In the genomic region with DNA sequence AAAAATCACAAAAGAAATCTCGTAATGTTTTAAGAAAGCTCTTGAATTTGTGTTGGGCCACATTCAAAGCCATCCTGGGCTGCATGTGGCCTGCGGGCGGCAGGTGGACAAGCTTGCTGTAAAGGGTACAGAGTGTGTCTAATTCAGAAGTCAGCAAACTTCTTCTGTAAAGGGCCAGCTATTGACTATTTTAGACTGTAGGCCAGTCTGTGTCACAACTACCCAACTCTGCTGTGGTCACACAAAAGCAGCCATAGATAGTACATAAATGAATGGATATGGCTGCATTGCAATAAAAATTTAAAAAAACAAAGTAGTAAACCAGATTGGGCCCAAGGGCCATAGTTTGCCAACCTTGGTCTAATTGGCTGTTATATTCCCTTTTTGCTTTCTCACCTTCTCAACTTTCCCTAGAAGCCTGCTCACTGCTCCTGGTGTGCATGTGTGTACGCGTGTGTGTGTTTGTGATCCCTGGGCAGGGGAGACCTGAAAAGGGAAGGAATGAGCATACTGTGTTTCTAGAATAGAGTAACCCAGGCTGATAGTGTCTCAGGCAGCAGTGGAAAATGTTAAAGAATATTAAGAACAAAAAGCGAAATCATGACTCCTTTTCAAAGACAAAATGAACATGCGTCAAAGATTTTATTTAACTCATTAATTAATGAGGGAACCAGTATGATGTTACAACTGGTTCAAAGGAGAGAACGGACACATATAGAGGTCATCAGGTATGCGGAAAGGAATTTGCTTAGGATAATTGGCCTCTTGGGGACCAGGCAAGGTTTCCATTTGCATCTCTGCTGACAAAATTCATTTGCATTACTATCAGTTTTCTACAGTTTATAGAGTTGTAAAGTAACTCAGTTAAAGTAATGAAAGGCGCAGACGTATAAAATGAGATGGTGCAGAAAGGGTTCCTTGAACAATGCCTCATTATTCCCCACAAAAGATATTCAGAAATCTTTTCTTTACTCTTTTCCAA, we compare ENCODE assay signal across 15 cellular contexts.
"Had no signal": no experiment of that assay in that cellular context is flagged by ENCODE, and none has a peak within 500 bp of the region (broad histone marks: within the 10 kb centered on the region; RNA-seq: fewer than 3 reads in every experiment).

No MANE protein-coding gene starts in this region.

- DNase-seq: activated CD4-positive, alpha-beta T cell treated with anti-CD3 and anti-CD28 coated beads, Interleukin-2, amount 50 U/mL, for 4 hours; activated T-cell treated with anti-CD3 and anti-CD28 coated beads, Interleukin-2, amount 50 U/mL, for 1 hour; amniotic stem cell; body of pancreas; effector memory CD4-positive, alpha-beta T cell; hippocampal formation; left lung; mesenchymal stem cell; stimulated activated CD4-positive, alpha-beta T cell treated with anti-CD3 and anti-CD28 coated beads, Interleukin-4, amount 100 ng/mL, for 1 hour; stimulated activated CD8-positive, alpha-beta memory T cell treated with anti-CD3 and anti-CD28 coated beads, Interleukin-4, amount 100 ng/mL, for 48 hours; T-helper 2 cell; testis had no signal

- ATAC-seq: activated CD4-positive, CD25-positive, alpha-beta regulatory T cell treated with anti-CD3 and anti-CD28 coated beads, Interleukin-2, amount 50 U/mL, for 24 hours; activated naive CD4-positive, alpha-beta T cell treated with anti-CD3 and anti-CD28 coated beads, Interleukin-2, amount 50 U/mL, for 72 hours; body of pancreas; left lung had no signal

- H3K27ac ChIP-seq: body of pancreas, left lung, parathyroid adenoma, testis had no signal

- H3K27me3 ChIP-seq: body of pancreas, left lung, testis had no signal

- H3K4me3 ChIP-seq: body of pancreas, left lung, testis had no signal

- H3K4me1 ChIP-seq: body of pancreas, left lung, parathyroid adenoma, testis had no signal

- H3K9me3 ChIP-seq: body of pancreas, left lung, testis had no signal

- H3K36me3 ChIP-seq: left lung had no signal
